In genomic region chr10:72308320-72308987, GRCh38 we compare ENCODE assay signal across 8 cellular contexts. TPM values are rescaled to one million over a fixed set of nuclear protein-coding genes. Genes with fewer than 3 reads are reported as not detected.
DNase-seq lines count a peak whose midpoint lies in the region; ATAC-seq and TF ChIP-seq lines count a peak whose summit lies in the region.

No MANE protein-coding gene starts in this region.

- H3K9me3 ChIP-seq in AG04450 (ENCODE audit: control insufficient read depth, insufficient read depth, low read length) (no peaks in the 10 kb centered on the region), smooth muscle cell (replicated peaks; ENCODE audit: low read depth) (no peaks in the 10 kb centered on the region)

- no peaks in the 10 kb centered on the region for H3F3A ChIP-seq in smooth muscle cell (ENCODE audit: low read depth)

- no peaks in the 10 kb centered on the region for H3K27me3 Mint-ChIP-seq in activated CD4-positive, alpha-beta memory T cell treated with anti-CD3 and anti-CD28 coated beads for 36 hours

- peak overlapping the region; percentile 53 for H3K9ac ChIP-seq in smooth muscle cell (ENCODE audit: low read depth)

- H3K4me3 Mint-ChIP-seq in activated CD4-positive, alpha-beta memory T cell treated with anti-CD3 and anti-CD28 coated beads for 36 hours = no peak overlapping the region

- H3K27ac ChIP-seq in AG04450 (ENCODE audit: low read depth, low read length) = peak overlapping the region; percentile 73
- peak overlapping the region; percentile 90 for H3K27ac ChIP-seq in smooth muscle cell (ENCODE audit: low read depth)

- no peaks in the 10 kb centered on the region for H3K36me3 Mint-ChIP-seq in activated CD4-positive, alpha-beta memory T cell treated with anti-CD3 and anti-CD28 coated beads for 36 hours

- H3K27me3 ChIP-seq in AG04450 (ENCODE audit: control insufficient read depth, insufficient read depth, low read length) = no peaks in the 10 kb centered on the region
- no peaks in the 10 kb centered on the region for H3K27me3 ChIP-seq in smooth muscle cell (ENCODE audit: low read depth)

- H3K4me2 ChIP-seq in smooth muscle cell = peak overlapping the region; percentile 45

- H4K20me1 ChIP-seq in smooth muscle cell (ENCODE audit: low read depth) = no peaks in the 10 kb centered on the region

- TF ChIP-seq CTCF in AG04450 (IDR thresholded peaks at IDR 0.05; ENCODE audit: low read depth, low read length) (no peak), smooth muscle cell (IDR thresholded peaks at IDR 0.05; ENCODE audit: borderline replicate concordance, insufficient read depth, poor library complexity, severe bottlenecking) (no peak)

- CTCF ChIA-PET in AG04450 (lab: Charles Lee) = interaction anchor here (0.7 to 2.4 kb wide), 2 partner anchors 13 to 29 kb away, joined by 3 to 8 read pairs; no protein-coding TSS in a partner anchor
- CTCF ChIA-PET in activated CD4-positive, alpha-beta memory T cell treated with anti-CD3 and anti-CD28 coated beads for 36 hours (lab: Charles Lee) = interaction anchor here (0.9 to 2.2 kb wide), 7 partner anchors 10 to 34 kb away, joined by 3 to 11 read pairs (median 6); no protein-coding TSS in a partner anchor

- H3K36me3 ChIP-seq in smooth muscle cell (ENCODE audit: low read depth) = no peaks in the 10 kb centered on the region

- peak; percentile 46 for ATAC-seq in Right ventricle myocardium superior (ENCODE audit: poor library complexity)

- H2AFZ ChIP-seq in smooth muscle cell (ENCODE audit: low read depth) = peak overlapping the region; percentile 57

- H3K79me2 ChIP-seq in smooth muscle cell (ENCODE audit: low read depth) = no peaks in the 10 kb centered on the region

- no peak overlapping the region for H3K4me3 ChIP-seq in AG04450 (ENCODE audit: low read depth, low read length)
- H3K4me3 ChIP-seq in smooth muscle cell = no peak overlapping the region

- DNase-seq in AG04450 (ENCODE audit: low read depth, low spot score) (no peak), HS-5 (ENCODE audit: low read depth) (peak; percentile 48), Right ventricle myocardium superior (peak; percentile 71), smooth muscle cell (lab: John Stamatoyannopoulos, UW; ENCODE audit: unreplicated experiment) (no peak), NCI-H1436 (lab: John Stamatoyannopoulos, UW) (no peak)
- peak; percentile 70 for DNase-seq in activated CD4-positive, alpha-beta memory T cell treated with anti-CD3 and anti-CD28 coated beads for 36 hours
- DNase-seq in stimulated activated naive CD4-positive, alpha-beta T cell (lab: John Stamatoyannopoulos, UW) = no peak
- no peak for DNase-seq in effector CD8-positive, alpha-beta T cell (lab: John Stamatoyannopoulos, UW)

- peaks cover 65% of the 10 kb centered on the region for H3K4me1 Mint-ChIP-seq in activated CD4-positive, alpha-beta memory T cell treated with anti-CD3 and anti-CD28 coated beads for 36 hours (ENCODE audit: low read depth)

- intact Hi-C loops in activated CD4-positive, alpha-beta memory T cell treated with anti-CD3 and anti-CD28 coated beads for 36 hours (cut with micrococcal nuclease) = no loop called here
- intact Hi-C loops in Right ventricle myocardium superior (cut with DNase I) = no loop called here

- peak overlapping the region; percentile 85 for H3K27ac Mint-ChIP-seq in activated CD4-positive, alpha-beta memory T cell treated with anti-CD3 and anti-CD28 coated beads for 36 hours

- WGBS in smooth muscle cell (ENCODE audit: low lambda C conversion rate) = 44% methylated on average over 7 of the region's 7 CpGs

- no peaks in the 10 kb centered on the region for H3K9me3 Mint-ChIP-seq in activated CD4-positive, alpha-beta memory T cell treated with anti-CD3 and anti-CD28 coated beads for 36 hours

- POLR2A ChIA-PET in AG04450 (lab: Yijun Ruan, JAX) = interaction anchor here (0.6 to 1.9 kb wide), 5 partner anchors 11 to 386 kb away, joined by 3 to 9 read pairs (median 4); no protein-coding TSS in a partner anchor
- POLR2A ChIA-PET in activated CD4-positive, alpha-beta memory T cell treated with anti-CD3 and anti-CD28 coated beads for 36 hours (lab: Charles Lee) = interaction anchor here (1.0 to 2.9 kb wide), 9 partner anchors 11 to 93 kb away, joined by 3 to 45 read pairs (median 5); partner anchors contain the start of genes ANAPC16 and ASCC1

- no peaks in the 10 kb centered on the region for H3K4me1 ChIP-seq in smooth muscle cell (ENCODE audit: low read depth)

RNA-seq across cellular contexts. Expression of gene DDIT4, which starts 34.7 kb away (rescaled TPM):
- polyA plus RNA-seq in AG04450 (2011; rRNA removed) = 103 and 120 TPM in 2 replicates
- polyA minus RNA-seq in AG04450 (2011; rRNA and poly(A)+ RNA removed) = 110 and 132 TPM in 2 replicates
- 100 to 1,000 TPM; 637 TPM for total RNA-seq in activated CD4-positive, alpha-beta memory T cell treated with anti-CD3 and anti-CD28 coated beads for 36 hours
- 54.8 TPM for total RNA-seq in Right ventricle myocardium superior
- total RNA-seq in smooth muscle cell = 161 and 198 TPM in 2 replicates
- polyA plus RNA-seq in smooth muscle cell = 248 and 299 TPM in 2 replicates

RNA-seq across cellular contexts. Expression of gene DNAJB12, which starts 46.3 kb away (rescaled TPM):
- polyA plus RNA-seq in AG04450 (2011; rRNA removed) (17.9 and 23.3 TPM in 2 replicates), smooth muscle cell (24.5 and 26.7 TPM in 2 replicates)
- 18.7 and 26.5 TPM in 2 replicates for polyA minus RNA-seq in AG04450 (2011; rRNA and poly(A)+ RNA removed)
- 10 to 100 TPM; 18.9 to 19.8 TPM for total RNA-seq in activated CD4-positive, alpha-beta memory T cell treated with anti-CD3 and anti-CD28 coated beads for 36 hours
- total RNA-seq in Right ventricle myocardium superior (26.1 TPM), smooth muscle cell (12.5 and 14.3 TPM in 2 replicates)

Comparison
In these comparisons a context has a peak if more than half of its experiments do, and no peak if none do; other contexts are left out.
1. DNase-seq: peak in HS-5 (single experiment), activated CD4-positive, alpha-beta memory T cell treated with anti-CD3 and anti-CD28 coated beads for 36 hours (single experiment) and Right ventricle myocardium superior (single experiment); none in AG04450 (single experiment), smooth muscle cell (single experiment), stimulated activated naive CD4-positive, alpha-beta T cell (0 of 6), NCI-H1436 (single experiment) and effector CD8-positive, alpha-beta T cell (single experiment).